Comparison of ENCODE assay signal across 9 cellular contexts in the genomic region with DNA sequence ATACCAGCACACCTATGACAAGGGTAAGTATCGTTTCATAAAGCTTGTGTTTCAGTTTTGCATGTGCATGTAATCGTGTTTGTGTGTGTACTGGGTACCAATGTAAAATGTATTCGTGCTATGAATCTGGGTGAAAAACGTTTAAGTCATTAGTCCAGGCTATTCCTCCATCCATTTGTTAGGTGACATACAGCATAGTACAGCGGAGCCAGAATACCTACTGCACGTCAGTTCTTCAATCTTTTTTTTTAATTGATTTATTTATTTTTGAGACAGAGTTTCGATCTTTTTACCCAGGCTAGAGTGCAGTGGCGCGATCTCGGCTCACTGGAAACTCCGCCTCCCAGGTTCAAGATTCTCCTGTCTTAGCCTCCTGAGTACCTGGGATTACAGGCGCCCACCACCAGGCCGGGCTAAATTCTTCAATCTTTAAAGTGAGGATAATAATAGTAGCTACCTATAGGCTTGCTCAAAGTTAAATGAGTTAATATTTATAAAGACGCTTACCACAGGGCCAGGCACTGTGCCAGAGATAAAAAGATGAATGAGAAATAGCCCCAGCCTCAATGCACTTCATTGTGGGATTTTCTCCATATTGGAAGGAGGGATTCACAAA. TPM values are rescaled to one million over a fixed set of nuclear protein-coding genes. Genes with fewer than 3 reads are reported as not detected.
DNase-seq lines count a peak whose midpoint lies in the region; ATAC-seq lines count a peak whose summit lies in the region.
"Had no signal": no experiment of that assay in that cellular context is flagged by ENCODE, and none has a peak within 500 bp of the region (broad histone marks: within the 10 kb centered on the region; RNA-seq: fewer than 3 reads in every experiment).

No MANE protein-coding gene starts in this region.

- H3K27ac ChIP-seq in iPS-18a (ENCODE audit: low read length), result peak overlapping the region; percentile 57
- peak overlapping the region; percentile 96 for H3K27ac ChIP-seq in stomach smooth muscle (ENCODE audit: low read length)

- peaks cover 53% of the 10 kb centered on the region for H3K36me3 Mint-ChIP-seq in activated CD8-positive, alpha-beta T cell treated with anti-CD3 and anti-CD28 coated beads, Interleukin-2, amount 10 ng/mL, durations not matched to agents 7 days and 5 days (ENCODE audit: low read depth)

- CTCF ChIA-PET in activated CD8-positive, alpha-beta T cell treated with anti-CD3 and anti-CD28 coated beads, Interleukin-2, amount 10 ng/mL, durations not matched to agents 7 days and 5 days (lab: Charles Lee), result interaction anchor here (0.6 to 5.2 kb wide), 30 partner anchors 9 to 302 kb away, joined by 3 to 109 read pairs (median 6); partner anchors contain the start of genes ERBB3, IKZF4, ORMDL2 and RAB5B

- H3K27me3 Mint-ChIP-seq in activated CD8-positive, alpha-beta T cell treated with anti-CD3 and anti-CD28 coated beads, Interleukin-2, amount 10 ng/mL, durations not matched to agents 7 days and 5 days (ENCODE audit: low read depth), result no peaks in the 10 kb centered on the region

- no peaks in the 10 kb centered on the region for H3K9me3 Mint-ChIP-seq in activated CD8-positive, alpha-beta T cell treated with anti-CD3 and anti-CD28 coated beads, Interleukin-2, amount 10 ng/mL, durations not matched to agents 7 days and 5 days (ENCODE audit: insufficient read depth)

- H3K4me1 ChIP-seq in iPS-18a (ENCODE audit: control insufficient read depth, low read depth, low read length) (peaks cover 8% of the 10 kb centered on the region), stomach smooth muscle (ENCODE audit: control insufficient read depth, insufficient read depth, low read length) (peaks cover 17% of the 10 kb centered on the region)

- H3K4me3 ChIP-seq in iPS-18a (ENCODE audit: low read length), result peak overlapping the region; percentile 97
- peak overlapping the region; percentile 47 to 98 for H3K4me3 ChIP-seq in stomach smooth muscle (ENCODE audit: low read length in 2 of 2)

- H3K4me3 Mint-ChIP-seq in activated CD8-positive, alpha-beta T cell treated with anti-CD3 and anti-CD28 coated beads, Interleukin-2, amount 10 ng/mL, durations not matched to agents 7 days and 5 days, result peak overlapping the region; percentile 96

- peak; percentile 17 for DNase-seq in stimulated activated CD4-positive, alpha-beta T cell treated with anti-CD3 and anti-CD28 coated beads, Interleukin-15, amount 100 ng/mL, for 24 hours
- no peak for DNase-seq in stimulated activated CD4-positive, alpha-beta T cell treated with anti-CD3 and anti-CD28 coated beads, Interleukin-4, amount 100 ng/mL, for 24 hours
- no peak for DNase-seq in activated CD8-positive, alpha-beta T cell treated with anti-CD3 and anti-CD28 coated beads, Interleukin-2, amount 10 ng/mL, durations not matched to agents 7 days and 5 days

- no peak for ATAC-seq in activated CD8-positive, alpha-beta T cell treated with anti-CD3 and anti-CD28 coated beads, Interleukin-2, amount 10 ng/mL, durations not matched to agents 7 days and 5 days
- ATAC-seq in HG03571 (IDR thresholded peaks at IDR 0.05; ENCODE audit: unreplicated experiment) (no peak), GM19324 (IDR thresholded peaks at IDR 0.05; ENCODE audit: low FRiP score, unreplicated experiment) (no peak), HG02588 (IDR thresholded peaks at IDR 0.05; ENCODE audit: unreplicated experiment) (no peak)

- H3K4me1 Mint-ChIP-seq in activated CD8-positive, alpha-beta T cell treated with anti-CD3 and anti-CD28 coated beads, Interleukin-2, amount 10 ng/mL, durations not matched to agents 7 days and 5 days (ENCODE audit: low read depth), result peaks cover 56% of the 10 kb centered on the region

- peak overlapping the region; percentile 62 for H3K9ac ChIP-seq in iPS-18a (ENCODE audit: low read length)
- peak overlapping the region; percentile 52 to 58 for H3K9ac ChIP-seq in stomach smooth muscle (ENCODE audit: low read length in 2 of 2)

- H3K9me3 ChIP-seq in iPS-18a (ENCODE audit: control insufficient read depth, low read depth, low read length), result no peaks in the 10 kb centered on the region
- no peaks in the 10 kb centered on the region for H3K9me3 ChIP-seq in stomach smooth muscle (ENCODE audit: control insufficient read depth in 2 of 2, low read length in 2 of 2)

- H3K27me3 ChIP-seq in iPS-18a (ENCODE audit: control insufficient read depth, insufficient read depth, low read length) (no peaks in the 10 kb centered on the region), stomach smooth muscle (ENCODE audit: control insufficient read depth in 1 of 2, insufficient read depth in 2 of 2, low read length in 2 of 2) (no peaks in the 10 kb centered on the region)

- H3K27ac Mint-ChIP-seq in activated CD8-positive, alpha-beta T cell treated with anti-CD3 and anti-CD28 coated beads, Interleukin-2, amount 10 ng/mL, durations not matched to agents 7 days and 5 days, result peak overlapping the region; percentile 96

- H3K36me3 ChIP-seq in iPS-18a (ENCODE audit: control insufficient read depth, low read depth, low read length) (peaks cover 30% of the 10 kb centered on the region), stomach smooth muscle (ENCODE audit: control insufficient read depth in 2 of 2, insufficient read depth in 2 of 2, low read length in 2 of 2) (peaks cover 24 to 30% of the 10 kb centered on the region in 2 donors)

- POLR2A ChIA-PET in activated CD8-positive, alpha-beta T cell treated with anti-CD3 and anti-CD28 coated beads, Interleukin-2, amount 10 ng/mL, durations not matched to agents 7 days and 5 days (lab: Charles Lee), result interaction anchor here (0.6 to 1.8 kb wide), 8 partner anchors 19 to 223 kb away, joined by 3 to 6 read pairs (median 4); partner anchors contain the start of genes ESYT1, PA2G4 and RAB5B

RNA-seq across cellular contexts. Expression of gene RPS26, which starts 0.6 kb away (rescaled TPM):
- total RNA-seq in activated CD8-positive, alpha-beta T cell treated with anti-CD3 and anti-CD28 coated beads, Interleukin-2, amount 10 ng/mL, durations not matched to agents 7 days and 5 days, result 10 to 100 TPM; 25.2 to 27.2 TPM

RNA-seq across cellular contexts. Expression of gene IKZF4, which starts 20.2 kb away (rescaled TPM):
- total RNA-seq in activated CD8-positive, alpha-beta T cell treated with anti-CD3 and anti-CD28 coated beads, Interleukin-2, amount 10 ng/mL, durations not matched to agents 7 days and 5 days, result 10 to 100 TPM; 19.9 to 20.7 TPM

RNA-seq across cellular contexts. Expression of gene ERBB3, which starts 38.9 kb away (rescaled TPM):
- total RNA-seq in activated CD8-positive, alpha-beta T cell treated with anti-CD3 and anti-CD28 coated beads, Interleukin-2, amount 10 ng/mL, durations not matched to agents 7 days and 5 days, result 1 to 10 TPM; 5.4 to 5.9 TPM
- total RNA-seq: glomerular endothelial cell had no signal

RNA-seq across cellular contexts. Expression of gene SUOX, which starts 44.0 kb away (rescaled TPM):
- total RNA-seq in activated CD8-positive, alpha-beta T cell treated with anti-CD3 and anti-CD28 coated beads, Interleukin-2, amount 10 ng/mL, durations not matched to agents 7 days and 5 days, result 1 to 10 TPM; 5.8 to 6.8 TPM
